23 cellular contexts compared by ENCODE assay signal in the genomic region with DNA sequence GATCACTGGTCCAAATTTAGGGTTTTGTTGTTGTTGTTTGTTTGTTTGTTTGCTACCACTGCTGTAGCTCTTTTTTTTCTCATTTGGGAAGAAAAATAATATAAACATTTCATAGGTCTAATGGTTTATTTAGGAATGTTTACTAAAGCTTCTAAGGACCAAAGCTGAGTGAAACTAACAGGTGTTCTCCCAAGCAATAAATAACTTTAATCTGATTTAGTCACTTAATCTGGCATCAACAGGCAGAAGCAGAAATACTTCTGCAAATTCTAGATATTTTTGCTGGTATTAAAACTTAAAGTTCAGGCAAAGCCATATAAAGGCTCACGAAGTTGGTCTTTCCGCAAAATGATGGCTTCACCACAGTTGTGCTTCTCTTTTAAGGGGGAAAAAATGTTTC.
"Had no signal": no experiment of that assay in that cellular context is flagged by ENCODE, and none has a peak within 500 bp of the region (broad histone marks: within the 10 kb centered on the region; RNA-seq: fewer than 3 reads in every experiment).

No MANE protein-coding gene starts in this region.

- DNase-seq: IMR-90; Karpas-422; KG1; MV-4-11; NCI-H1048; NCI-H1105; NCI-H1417; NCI-H146; NCI-H1694 treated with DMSO at 0.1 percent for 48 hours; NCI-H1930; NCI-H2081; NCI-H2107; NCI-H2227 treated with DMSO at 0.1 percent for 48 hours; NCI-H526; NK-92 treated with Interleukin-12 subunit alpha and Interleukin-12 subunit beta, amount 100 ng/mL, for 24 hours; OCI-M1; PC-9; Peyer's patch; SHP77 treated with DMSO at 0.1 percent for 48 hours; SJCRH30 had no signal

- H3K27me3 ChIP-seq: Peyer's patch, SJCRH30 had no signal

- H3K27ac ChIP-seq: PC-9, Peyer's patch, SJCRH30 had no signal

- H3K9me3 ChIP-seq: Peyer's patch, SJCRH30 had no signal

- H2AFZ ChIP-seq: PC-9 had no signal

- H3K4me3 ChIP-seq: PC-9, Peyer's patch, SJCRH30 had no signal

- H3K4me2 ChIP-seq: PC-9 had no signal

- H3K4me1 ChIP-seq: Peyer's patch had no signal

- ATAC-seq: HepG2, Right ventricle myocardium inferior, SK-N-SH treated with all-trans-retinoic acid at 6 μM for 48 hours had no signal

- FAIRE-seq: HepG2 had no signal

- H3K36me3 ChIP-seq: Peyer's patch, SJCRH30 had no signal
